8 cellular contexts compared by ENCODE assay signal in genomic region chr5:53035868-53036381, GRCh38. TPM values are rescaled to one million over a fixed set of nuclear protein-coding genes. Genes with fewer than 3 reads are reported as not detected.
DNase-seq lines count a peak whose midpoint lies in the region; ATAC-seq and TF ChIP-seq lines count a peak whose summit lies in the region.

No MANE protein-coding gene starts in this region.

- no peaks in the 10 kb centered on the region for H4K20me1 ChIP-seq in hepatocyte (ENCODE audit: insufficient read depth, poor library complexity, severe bottlenecking)

- H2AFZ ChIP-seq in hepatocyte = no peak overlapping the region

- H3K27ac ChIP-seq in RWPE1 (no peak overlapping the region), hepatocyte (no peak overlapping the region)

- no peaks in the 10 kb centered on the region for H3K9me2 ChIP-seq in hepatocyte (replicated peaks; ENCODE audit: insufficient read depth)

- H3K27me3 ChIP-seq in HAP-1 (ENCODE audit: low read depth) (no peaks in the 10 kb centered on the region), hepatocyte (no peaks in the 10 kb centered on the region)

- H3K4me3 ChIP-seq in HAP-1 (no peak overlapping the region), hepatocyte (no peak overlapping the region)

- no peaks in the 10 kb centered on the region for H3K9me3 ChIP-seq in HAP-1
- H3K9me3 ChIP-seq in hepatocyte (ENCODE audit: low read depth) = no peaks in the 10 kb centered on the region

- TF ChIP-seq CTCF in RWPE1 (conservative IDR thresholded peaks at IDR 0.05; ENCODE audit: low read depth) (no peak; the same call in 1 of the 2 replicates), hepatocyte (IDR thresholded peaks at IDR 0.05; ENCODE audit: poor library complexity) (peak; percentile 26)

- no peak for ATAC-seq in GM21529 (IDR thresholded peaks at IDR 0.05; ENCODE audit: unreplicated experiment)

- no peak overlapping the region for H3K4me2 ChIP-seq in hepatocyte

- POLR2A ChIA-PET in RWPE1 (lab: Yijun Ruan, JAX; ENCODE audit: low non-redundant PET) = no interaction called here

- CTCF ChIA-PET in RWPE1 (lab: Yijun Ruan, JAX) = interaction anchor here (0.6 to 1.1 kb wide), 4 partner anchors 12 to 82 kb away, joined by 3 to 5 read pairs (median 3); no protein-coding TSS in a partner anchor

- H3K4me1 ChIP-seq in HAP-1 (peaks cover 11% of the 10 kb centered on the region), hepatocyte (ENCODE audit: insufficient read depth) (peaks cover 23% of the 10 kb centered on the region)

- DNase-seq in COLO829 (ENCODE audit: low spot score) (peak; percentile 9), HAP-1 (ENCODE audit: low spot score in 2 of 2) (peak; percentile 17 to 40), RWPE1 (ENCODE audit: low spot score) (peak; percentile 76), hepatocyte (ENCODE audit: low spot score) (no peak), medulla oblongata (ENCODE audit: extremely low spot score) (no peak), NOMO-1 treated with dmso at 0.1 percent for 144 hours (lab: John Stamatoyannopoulos, UW; ENCODE audit: unreplicated experiment) (no peak)
- DNase-seq in stimulated activated CD4-positive, alpha-beta T cell treated with anti-CD3 and anti-CD28 coated beads, Interleukin-4, amount 100 ng/mL, for 4 hours = no peak

- H3K36me3 ChIP-seq in HAP-1 (replicated peaks) (no peaks in the 10 kb centered on the region), hepatocyte (replicated peaks; ENCODE audit: insufficient read depth, low read depth) (no peaks in the 10 kb centered on the region)

- 35% methylated on average over 2 of the region's 2 CpGs for WGBS in hepatocyte (ENCODE audit: low lambda C conversion rate, missing lambda C conversion rate)

- in situ Hi-C loops in HAP-1 (cut with MboI; ENCODE audit: low sequenced_read_pairs) = no loop called here

- no peaks in the 10 kb centered on the region for H3K79me2 ChIP-seq in hepatocyte

RNA-seq across cellular contexts. Expression of gene ITGA2, which starts 46.8 kb away (rescaled TPM):
- 10.2 and 10.8 TPM in 2 replicates for total RNA-seq in hepatocyte
- polyA plus RNA-seq in hepatocyte = 1.5 and 2.5 TPM in 2 replicates

Comparison
In these comparisons a context has a peak if more than half of its experiments do, and no peak if none do; other contexts are left out.
1. DNase-seq: peak in COLO829 (single experiment), HAP-1 (2 of 2) and RWPE1 (single experiment); none in hepatocyte (single experiment), medulla oblongata (single experiment), stimulated activated CD4-positive, alpha-beta T cell treated with anti-CD3 and anti-CD28 coated beads, Interleukin-4, amount 100 ng/mL, for 4 hours (0 of 2) and NOMO-1 treated with dmso at 0.1 percent for 144 hours (single experiment).